ENCODE assay signal across 9 cellular contexts in genomic region chr4:112895785-112896184, GRCh38.
DNase-seq lines count a peak whose midpoint lies in the region; TF ChIP-seq lines count a peak whose summit lies in the region.
"Had no signal": no experiment of that assay in that cellular context is flagged by ENCODE, and none has a peak within 500 bp of the region (broad histone marks: within the 10 kb centered on the region; RNA-seq: fewer than 3 reads in every experiment).

No MANE protein-coding gene starts in this region.

- TF ChIP-seq POLR2A in stomach (IDR thresholded peaks at IDR 0.05): no peak

- H3K4me3 Mint-ChIP-seq in glutamatergic neuron (ENCODE audit: unreplicated experiment): peak overlapping the region; percentile 74

- H3K9me3 ChIP-seq in stomach: no peaks in the 10 kb centered on the region

- H3K36me3 Mint-ChIP-seq in glutamatergic neuron (ENCODE audit: unreplicated experiment): no peaks in the 10 kb centered on the region

- H3K27ac ChIP-seq in stomach: peak overlapping the region in 3 of 5 donors; percentile 22 to 66 (median 39)
- H3K27ac ChIP-seq: 22Rv1 had no signal

- peaks cover 71% of the 10 kb centered on the region for H3K4me1 Mint-ChIP-seq in glutamatergic neuron (ENCODE audit: low read depth, unreplicated experiment)

- 68 to 85% (median 80%) methylated on average over 3 of the region's 3 CpGs for WGBS in stomach, 5 donors

- H3K27ac Mint-ChIP-seq in glutamatergic neuron (ENCODE audit: unreplicated experiment): peak overlapping the region; percentile 98

- no peak for TF ChIP-seq EP300 in stomach (IDR thresholded peaks at IDR 0.05)

- peaks cover 30% of the 10 kb centered on the region for H3K9me3 Mint-ChIP-seq in glutamatergic neuron (ENCODE audit: unreplicated experiment)

- H3K4me1 ChIP-seq in stomach: peaks cover 0 to 4% (median 0%) of the 10 kb centered on the region in 4 donors

- H3K27me3 Mint-ChIP-seq in glutamatergic neuron (ENCODE audit: unreplicated experiment): peaks cover 14% of the 10 kb centered on the region

- DNase-seq in DMS 273 (lab: John Stamatoyannopoulos, UW; ENCODE audit: unreplicated experiment): peak; percentile 57
- no peak for DNase-seq in DMS 273 treated with DMSO at 0.1 percent for 48 hours (lab: John Stamatoyannopoulos, UW)
- DNase-seq in M059J (ENCODE audit: low read depth): peak; percentile 6
- no peak for DNase-seq in glutamatergic neuron
- no peak for DNase-seq in stomach
- no peak for DNase-seq in NCI-H524 treated with DMSO at 0.1 percent for 48 hours (lab: John Stamatoyannopoulos, UW)
- no peak for DNase-seq in retina
- DNase-seq in SKM-1 treated with dmso at 0.1 percent for 144 hours (lab: John Stamatoyannopoulos, UW; ENCODE audit: unreplicated experiment): no peak

- no peak overlapping the region for H3K4me3 ChIP-seq in stomach

- H3K27me3 ChIP-seq in stomach: peaks cover 0 to 3% (median 0%) of the 10 kb centered on the region in 3 donors

- TF ChIP-seq CTCF in glutamatergic neuron (IDR thresholded peaks at IDR 0.05; ENCODE audit: partially characterized antibody, unreplicated experiment) (no peak), stomach (IDR thresholded peaks at IDR 0.05) (no peak)

- no peaks in the 10 kb centered on the region for H3K36me3 ChIP-seq in stomach

- intact Hi-C loops in stomach (cut with DNase I; ENCODE audit: low total_unique reads): no loop called here

Comparison
In these comparisons a context has a peak if more than half of its experiments do, and no peak if none do; other contexts are left out.
1. DNase-seq: peak in DMS 273 (single experiment) and M059J (single experiment); none in DMS 273 treated with DMSO at 0.1 percent for 48 hours (single experiment), glutamatergic neuron (single experiment), stomach (single experiment), NCI-H524 treated with DMSO at 0.1 percent for 48 hours (single experiment), retina (single experiment) and SKM-1 treated with dmso at 0.1 percent for 144 hours (single experiment).